ENCODE assay signal across 8 cellular contexts in genomic region chr2:69916151-69916550, GRCh38. TPM values are rescaled to one million over a fixed set of nuclear protein-coding genes. Genes with fewer than 3 reads are reported as not detected.
DNase-seq lines count a peak whose midpoint lies in the region; ATAC-seq and FAIRE-seq lines count a peak whose summit lies in the region.

No MANE protein-coding gene starts in this region.

- no peak for DNase-seq in T-helper 1 cell
- DNase-seq in activated CD4-positive, alpha-beta memory T cell treated with anti-CD3 and anti-CD28 coated beads, Interleukin-2, amount 10 ng/mL, durations not matched to agents 7 days and 5 days = no peak
- DNase-seq in stimulated activated naive CD8-positive, alpha-beta T cell treated with anti-CD3 and anti-CD28 coated beads, Interleukin-15, amount 100 ng/mL, for 72 hours = no peak
- no peak for DNase-seq in NCI-H2196 treated with DMSO at 0.1 percent for 48 hours (lab: John Stamatoyannopoulos, UW; ENCODE audit: unreplicated experiment)
- DNase-seq in NCI-H1694 treated with DMSO at 0.1 percent for 48 hours (lab: John Stamatoyannopoulos, UW) = no peak
- no peak for DNase-seq in GM19239 (ENCODE audit: insufficient read length, low spot score)

- no peaks in the 10 kb centered on the region for H3K27me3 ChIP-seq in iPS-15b (ENCODE audit: control insufficient read depth, insufficient read depth, low read length)

- H3K27ac Mint-ChIP-seq in T-helper 1 cell treated with Interleukin-12 subunit alpha and Interleukin-12 subunit beta and Interleukin-4 antibody, amounts not matched to agents 30 μg/mL and 1 μg/mL, for 36 hours = peak overlapping the region; percentile 74
- H3K27ac Mint-ChIP-seq in activated CD4-positive, alpha-beta memory T cell treated with anti-CD3 and anti-CD28 coated beads, Interleukin-2, amount 10 ng/mL, durations not matched to agents 7 days and 5 days = peak overlapping the region; percentile 22
- peak overlapping the region in 1 of 2 donors; percentile 74 for H3K27ac Mint-ChIP-seq in stimulated activated naive CD8-positive, alpha-beta T cell treated with anti-CD3 and anti-CD28 coated beads, Interleukin-15, amount 100 ng/mL, for 72 hours

- H3K4me3 ChIP-seq in iPS-15b (ENCODE audit: low read depth, low read length) = peak overlapping the region; percentile 59

- H3K4me3 Mint-ChIP-seq in T-helper 1 cell treated with Interleukin-12 subunit alpha and Interleukin-12 subunit beta and Interleukin-4 antibody, amounts not matched to agents 30 μg/mL and 1 μg/mL, for 36 hours = peak overlapping the region; percentile 79
- peak overlapping the region; percentile 70 for H3K4me3 Mint-ChIP-seq in activated CD4-positive, alpha-beta memory T cell treated with anti-CD3 and anti-CD28 coated beads, Interleukin-2, amount 10 ng/mL, durations not matched to agents 7 days and 5 days
- H3K4me3 Mint-ChIP-seq in stimulated activated naive CD8-positive, alpha-beta T cell treated with anti-CD3 and anti-CD28 coated beads, Interleukin-15, amount 100 ng/mL, for 72 hours = peak overlapping the region; percentile 73 to 83

- POLR2A ChIA-PET in activated CD4-positive, alpha-beta memory T cell treated with anti-CD3 and anti-CD28 coated beads, Interleukin-2, amount 10 ng/mL, durations not matched to agents 7 days and 5 days (lab: Charles Lee) = interaction anchor here (0.8 to 9.4 kb wide), 16 partner anchors 16 to 377 kb away, joined by 3 to 287 read pairs (median 45); partner anchors contain the start of genes PCBP1, PCYOX1, SNRNP27 and SNRPG

- CTCF ChIA-PET in activated CD4-positive, alpha-beta memory T cell treated with anti-CD3 and anti-CD28 coated beads, Interleukin-2, amount 10 ng/mL, durations not matched to agents 7 days and 5 days (lab: Charles Lee) = interaction anchor here (0.9 to 8.5 kb wide), 9 partner anchors 9 to 227 kb away, joined by 3 to 251 read pairs (median 23); partner anchors contain the start of gene PCBP1

- H3K27me3 Mint-ChIP-seq in T-helper 1 cell treated with Interleukin-12 subunit alpha and Interleukin-12 subunit beta and Interleukin-4 antibody, amounts not matched to agents 30 μg/mL and 1 μg/mL, for 36 hours (ENCODE audit: low read depth) = no peaks in the 10 kb centered on the region
- no peaks in the 10 kb centered on the region for H3K27me3 Mint-ChIP-seq in activated CD4-positive, alpha-beta memory T cell treated with anti-CD3 and anti-CD28 coated beads, Interleukin-2, amount 10 ng/mL, durations not matched to agents 7 days and 5 days
- no peaks in the 10 kb centered on the region for H3K27me3 Mint-ChIP-seq in stimulated activated naive CD8-positive, alpha-beta T cell treated with anti-CD3 and anti-CD28 coated beads, Interleukin-15, amount 100 ng/mL, for 72 hours

- no peak for FAIRE-seq in GM19239 (lab: Jason Lieb, UNC)

- ATAC-seq in stimulated activated naive CD8-positive, alpha-beta T cell treated with anti-CD3 and anti-CD28 coated beads, Interleukin-15, amount 100 ng/mL, for 72 hours = no peak

- peaks cover 31% of the 10 kb centered on the region for H3K4me1 Mint-ChIP-seq in T-helper 1 cell treated with Interleukin-12 subunit alpha and Interleukin-12 subunit beta and Interleukin-4 antibody, amounts not matched to agents 30 μg/mL and 1 μg/mL, for 36 hours (ENCODE audit: low read depth)
- peaks cover 48% of the 10 kb centered on the region for H3K4me1 Mint-ChIP-seq in activated CD4-positive, alpha-beta memory T cell treated with anti-CD3 and anti-CD28 coated beads, Interleukin-2, amount 10 ng/mL, durations not matched to agents 7 days and 5 days
- peaks cover 34% of the 10 kb centered on the region for H3K4me1 Mint-ChIP-seq in stimulated activated naive CD8-positive, alpha-beta T cell treated with anti-CD3 and anti-CD28 coated beads, Interleukin-15, amount 100 ng/mL, for 72 hours

- H3K9ac ChIP-seq in iPS-15b (ENCODE audit: low read depth, low read length) = no peak overlapping the region

- H3K9me3 Mint-ChIP-seq in T-helper 1 cell treated with Interleukin-12 subunit alpha and Interleukin-12 subunit beta and Interleukin-4 antibody, amounts not matched to agents 30 μg/mL and 1 μg/mL, for 36 hours = no peaks in the 10 kb centered on the region
- H3K9me3 Mint-ChIP-seq in activated CD4-positive, alpha-beta memory T cell treated with anti-CD3 and anti-CD28 coated beads, Interleukin-2, amount 10 ng/mL, durations not matched to agents 7 days and 5 days = no peaks in the 10 kb centered on the region
- H3K9me3 Mint-ChIP-seq in stimulated activated naive CD8-positive, alpha-beta T cell treated with anti-CD3 and anti-CD28 coated beads, Interleukin-15, amount 100 ng/mL, for 72 hours = no peaks in the 10 kb centered on the region

- no peaks in the 10 kb centered on the region for H3K4me1 ChIP-seq in iPS-15b (ENCODE audit: control insufficient read depth, insufficient read depth, low read length)

- H3K9me3 ChIP-seq in iPS-15b (ENCODE audit: control insufficient read depth, insufficient read depth, low read length) = no peaks in the 10 kb centered on the region

- H3K36me3 ChIP-seq in iPS-15b (ENCODE audit: control insufficient read depth, insufficient read depth, low read length) = no peaks in the 10 kb centered on the region

- peaks cover 38% of the 10 kb centered on the region for H3K36me3 Mint-ChIP-seq in T-helper 1 cell treated with Interleukin-12 subunit alpha and Interleukin-12 subunit beta and Interleukin-4 antibody, amounts not matched to agents 30 μg/mL and 1 μg/mL, for 36 hours (ENCODE audit: low read depth)
- peaks cover 38% of the 10 kb centered on the region for H3K36me3 Mint-ChIP-seq in activated CD4-positive, alpha-beta memory T cell treated with anti-CD3 and anti-CD28 coated beads, Interleukin-2, amount 10 ng/mL, durations not matched to agents 7 days and 5 days (ENCODE audit: low read depth)

RNA-seq across cellular contexts. Expression of gene MXD1, which starts 1.2 kb away (rescaled TPM):
- total RNA-seq in activated CD4-positive, alpha-beta memory T cell treated with anti-CD3 and anti-CD28 coated beads, Interleukin-2, amount 10 ng/mL, durations not matched to agents 7 days and 5 days = 10 to 100 TPM; 40.8 to 47.5 TPM

RNA-seq across cellular contexts. Expression of gene SNRNP27, which starts 22.4 kb away (rescaled TPM):
- 10 to 100 TPM; 59.3 to 63.3 TPM for total RNA-seq in activated CD4-positive, alpha-beta memory T cell treated with anti-CD3 and anti-CD28 coated beads, Interleukin-2, amount 10 ng/mL, durations not matched to agents 7 days and 5 days

RNA-seq across cellular contexts. Expression of gene ASPRV1, which starts 45.3 kb away (rescaled TPM):
- total RNA-seq in activated CD4-positive, alpha-beta memory T cell treated with anti-CD3 and anti-CD28 coated beads, Interleukin-2, amount 10 ng/mL, durations not matched to agents 7 days and 5 days = under 1 TPM; 0.98 TPM
